In the genomic region with DNA sequence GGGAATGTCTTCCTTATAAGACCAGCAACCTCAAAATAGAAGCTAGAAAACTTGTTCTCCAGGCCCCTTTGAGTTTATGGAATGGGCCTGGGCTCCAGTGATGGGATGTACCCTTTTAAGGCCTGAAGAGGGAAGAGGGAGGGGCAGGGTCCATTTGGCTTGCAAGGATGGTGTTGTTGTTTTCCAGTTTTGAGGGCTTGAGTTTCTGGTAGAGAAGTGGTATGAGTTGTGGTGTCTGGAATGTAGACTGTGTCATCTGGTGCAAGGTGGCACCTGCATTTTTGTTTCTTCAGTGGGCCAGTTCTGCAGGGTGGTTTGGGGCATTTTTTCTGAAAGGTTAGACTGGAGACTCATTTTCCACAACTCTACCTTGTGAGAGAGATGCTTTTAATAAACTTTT, we compare ENCODE assay signal across 20 cellular contexts.
"Had no signal": no experiment of that assay in that cellular context is flagged by ENCODE, and none has a peak within 500 bp of the region (broad histone marks: within the 10 kb centered on the region; RNA-seq: fewer than 3 reads in every experiment).

No MANE protein-coding gene starts in this region.

- H3K4me3 ChIP-seq: coronary artery, dorsolateral prefrontal cortex, esophagus squamous epithelium, gastrocnemius medialis, heart left ventricle, hepatocyte, left lung, lower lobe of right lung, mucosa of descending colon had no signal

- H3K4me1 ChIP-seq: esophagus squamous epithelium, gastrocnemius medialis, heart left ventricle, left lung, lower lobe of right lung had no signal

- H3K9me3 ChIP-seq: esophagus squamous epithelium, gastrocnemius medialis, lower lobe of right lung had no signal

- H3K4me2 ChIP-seq: hepatocyte had no signal

- ATAC-seq: gastrocnemius medialis, heart left ventricle, left cardiac atrium, left lung, left ventricle myocardium superior, mucosa of descending colon had no signal

- H3K27ac ChIP-seq: coronary artery, dorsolateral prefrontal cortex, esophagus squamous epithelium, gastrocnemius medialis, heart left ventricle, hepatocyte, left lung, lower lobe of right lung had no signal

- H3K79me2 ChIP-seq: hepatocyte had no signal

- H3K27me3 ChIP-seq: dorsolateral prefrontal cortex, esophagus squamous epithelium, gastrocnemius medialis, heart left ventricle, hepatocyte, left lung had no signal

- H2AFZ ChIP-seq: hepatocyte had no signal

- H3K36me3 ChIP-seq: esophagus squamous epithelium, gastrocnemius medialis, heart left ventricle, left lung, lower lobe of right lung had no signal

- DNase-seq: dermis blood vessel endothelial cell; dorsolateral prefrontal cortex; effector CD4-positive, alpha-beta T cell; effector memory CD4-positive, alpha-beta T cell; esophagus squamous epithelium; foreskin fibroblast; foreskin melanocyte; gastrocnemius medialis; heart left ventricle; hypothalamus; immature natural killer cell; left cardiac atrium; left lung; left ventricle myocardium superior; lower lobe of right lung; mesenchymal stem cell; mucosa of descending colon; naive B cell had no signal
